16 cellular contexts compared by ENCODE assay signal in genomic region chr6:20835315-20836010, GRCh38.
"Had no signal": no experiment of that assay in that cellular context is flagged by ENCODE, and none has a peak within 500 bp of the region (broad histone marks: within the 10 kb centered on the region; RNA-seq: fewer than 3 reads in every experiment).

No MANE protein-coding gene starts in this region.

- DNase-seq: activated CD8-positive, alpha-beta memory T cell treated with anti-CD3 and anti-CD28 coated beads, Interleukin-2, amount 10 ng/mL, durations not matched to agents 7 days and 5 days; activated effector memory CD4-positive, alpha-beta T cell treated with Interleukin-2 at 50 U/mL for 16 hours; activated T-cell treated with anti-CD3 and anti-CD28 coated beads, Interleukin-2, amount 50 U/mL, for 24 hours; amygdala; dermis blood vessel endothelial cell; heart right ventricle; kidney glomerular epithelial cell; retina; stimulated activated CD4-positive, alpha-beta T cell treated with anti-CD3 and anti-CD28 coated beads, Interleukin-4, amount 100 ng/mL, for 24 hours; stimulated activated naive CD8-positive, alpha-beta T cell treated with anti-CD3 and anti-CD28 coated beads, Interleukin-15, amount 100 ng/mL, for 72 hours; T-helper 17 cell; testis; uterus had no signal

- H3K27me3 ChIP-seq: heart right ventricle, testis, uterus had no signal

- H3K4me1 Mint-ChIP-seq: brain had no signal

- H3K9me3 ChIP-seq: heart right ventricle, testis, uterus had no signal

- H3K27ac Mint-ChIP-seq: activated CD8-positive, alpha-beta memory T cell treated with anti-CD3 and anti-CD28 coated beads, Interleukin-2, amount 10 ng/mL, durations not matched to agents 7 days and 5 days; activated T-cell treated with anti-CD3 and anti-CD28 coated beads, Interleukin-2, amount 50 U/mL, for 24 hours; brain; stimulated activated naive CD8-positive, alpha-beta T cell treated with anti-CD3 and anti-CD28 coated beads, Interleukin-15, amount 100 ng/mL, for 72 hours had no signal

- H3K4me3 Mint-ChIP-seq: activated CD8-positive, alpha-beta memory T cell treated with anti-CD3 and anti-CD28 coated beads, Interleukin-2, amount 10 ng/mL, durations not matched to agents 7 days and 5 days; activated T-cell treated with anti-CD3 and anti-CD28 coated beads, Interleukin-2, amount 50 U/mL, for 24 hours; brain; stimulated activated naive CD8-positive, alpha-beta T cell treated with anti-CD3 and anti-CD28 coated beads, Interleukin-15, amount 100 ng/mL, for 72 hours; T-helper 17 cell had no signal

- H3K4me3 ChIP-seq: heart right ventricle, testis, uterus had no signal

- H3K9me3 Mint-ChIP-seq: activated T-cell treated with anti-CD3 and anti-CD28 coated beads, Interleukin-2, amount 50 U/mL, for 24 hours; brain; stimulated activated naive CD8-positive, alpha-beta T cell treated with anti-CD3 and anti-CD28 coated beads, Interleukin-15, amount 100 ng/mL, for 72 hours had no signal

- H3K27me3 Mint-ChIP-seq: activated CD8-positive, alpha-beta memory T cell treated with anti-CD3 and anti-CD28 coated beads, Interleukin-2, amount 10 ng/mL, durations not matched to agents 7 days and 5 days; activated T-cell treated with anti-CD3 and anti-CD28 coated beads, Interleukin-2, amount 50 U/mL, for 24 hours; brain; stimulated activated naive CD8-positive, alpha-beta T cell treated with anti-CD3 and anti-CD28 coated beads, Interleukin-15, amount 100 ng/mL, for 72 hours; T-helper 17 cell had no signal

- ATAC-seq: activated CD4-positive, CD25-positive, alpha-beta regulatory T cell treated with anti-CD3 and anti-CD28 coated beads, Interleukin-2, amount 50 U/mL, for 24 hours; activated CD8-positive, alpha-beta memory T cell treated with anti-CD3 and anti-CD28 coated beads, Interleukin-2, amount 10 ng/mL, durations not matched to agents 7 days and 5 days; activated naive CD4-positive, alpha-beta T cell treated with anti-CD3 and anti-CD28 coated beads, Interleukin-2, amount 50 U/mL, for 72 hours; heart right ventricle; stimulated activated naive CD8-positive, alpha-beta T cell treated with anti-CD3 and anti-CD28 coated beads, Interleukin-15, amount 100 ng/mL, for 72 hours; T-helper 17 cell had no signal

- H3K4me1 ChIP-seq: heart right ventricle, testis, uterus had no signal

- H3K36me3 ChIP-seq: heart right ventricle, uterus had no signal

- H3K27ac ChIP-seq: heart right ventricle, testis, uterus had no signal
